Comparison of ENCODE assay signal across 17 cellular contexts in the genomic region with DNA sequence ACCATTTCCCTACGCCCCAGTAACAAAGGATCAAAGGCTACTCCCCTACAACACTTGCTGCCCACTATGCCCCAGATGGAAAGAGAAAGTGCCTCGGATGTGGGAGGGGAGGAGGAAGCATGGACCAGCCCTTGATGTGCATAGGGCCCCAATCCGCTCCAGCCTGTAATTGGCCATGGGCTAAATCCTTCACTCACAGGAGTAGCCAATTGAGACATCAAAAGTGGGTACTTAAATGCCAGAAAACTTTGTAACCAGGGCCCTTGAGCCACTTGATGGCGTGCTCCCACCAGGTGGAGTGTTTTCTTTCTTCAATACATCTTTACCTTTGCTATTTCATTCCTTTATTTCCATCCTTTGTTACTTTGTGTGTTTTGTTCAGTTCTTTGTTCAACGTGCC.
DNase-seq lines count a peak whose midpoint lies in the region; ATAC-seq and TF ChIP-seq lines count a peak whose summit lies in the region.
"Had no signal": no experiment of that assay in that cellular context is flagged by ENCODE, and none has a peak within 500 bp of the region (broad histone marks: within the 10 kb centered on the region; RNA-seq: fewer than 3 reads in every experiment).

No MANE protein-coding gene starts in this region.

- H3K23me2 ChIP-seq in H9 (ENCODE audit: insufficient read length, low read depth, low read length, poor library complexity, severe bottlenecking): no peaks in the 10 kb centered on the region

- H4K5ac ChIP-seq in H9 (ENCODE audit: insufficient read length, low read depth, low read length) (no peak overlapping the region), mesendoderm (ENCODE audit: low read length) (no peak overlapping the region)

- no peaks in the 10 kb centered on the region for H3K9me3 ChIP-seq in H9 (ENCODE audit: control insufficient read depth, low read depth, low read length)
- H3K9me3 ChIP-seq: upper lobe of left lung had no signal

- H3K4me3 ChIP-seq in mesendoderm (ENCODE audit: low read length): no peak overlapping the region
- H3K4me3 ChIP-seq: cardiac muscle cell, upper lobe of left lung had no signal

- no peaks in the 10 kb centered on the region for H3K9me3 Mint-ChIP-seq in activated CD4-positive, alpha-beta T cell treated with anti-CD3 and anti-CD28 coated beads for 36 hours (ENCODE audit: low read depth)
- H3K9me3 Mint-ChIP-seq in H9: no peaks in the 10 kb centered on the region
- H3K9me3 Mint-ChIP-seq: CD8-positive, alpha-beta memory T cell; stimulated activated memory B cell treated with anti-CD40 and anti-IgM and Interleukin-4, amounts not matched to agents 10 μg/mL and 1 μg/mL and 100 μg/mL, for 72 hours had no signal

- no peak overlapping the region for H3K4me3 Mint-ChIP-seq in activated CD4-positive, alpha-beta T cell treated with anti-CD3 and anti-CD28 coated beads for 36 hours
- no peak overlapping the region for H3K4me3 Mint-ChIP-seq in H9
- H3K4me3 Mint-ChIP-seq: CD8-positive, alpha-beta memory T cell; stimulated activated memory B cell treated with anti-CD40 and anti-IgM and Interleukin-4, amounts not matched to agents 10 μg/mL and 1 μg/mL and 100 μg/mL, for 72 hours had no signal

- H2BK120ac ChIP-seq in H9 (ENCODE audit: low read depth, low read length, poor library complexity, severe bottlenecking) (no peak overlapping the region), mesendoderm (ENCODE audit: low read depth, low read length) (no peak overlapping the region)

- H3K27me3 Mint-ChIP-seq in activated CD4-positive, alpha-beta T cell treated with anti-CD3 and anti-CD28 coated beads for 36 hours: no peaks in the 10 kb centered on the region
- H3K27me3 Mint-ChIP-seq in H9 (ENCODE audit: low read depth): no peaks in the 10 kb centered on the region
- H3K27me3 Mint-ChIP-seq: CD8-positive, alpha-beta memory T cell; stimulated activated memory B cell treated with anti-CD40 and anti-IgM and Interleukin-4, amounts not matched to agents 10 μg/mL and 1 μg/mL and 100 μg/mL, for 72 hours had no signal

- no peak overlapping the region for H3K27ac Mint-ChIP-seq in activated CD4-positive, alpha-beta T cell treated with anti-CD3 and anti-CD28 coated beads for 36 hours
- H3K27ac Mint-ChIP-seq in H9: no peak overlapping the region
- H3K27ac Mint-ChIP-seq: CD8-positive, alpha-beta memory T cell; stimulated activated memory B cell treated with anti-CD40 and anti-IgM and Interleukin-4, amounts not matched to agents 10 μg/mL and 1 μg/mL and 100 μg/mL, for 72 hours had no signal

- H3K4me2 ChIP-seq in H9 (ENCODE audit: insufficient read depth, insufficient read length, low read length) (no peak overlapping the region), mesendoderm (ENCODE audit: low read length) (no peak overlapping the region)

- CTCF ChIA-PET in activated CD4-positive, alpha-beta T cell treated with anti-CD3 and anti-CD28 coated beads for 36 hours (lab: Charles Lee): interaction anchor here (0.9 kb wide), 1 partner anchor 508 kb away, joined by 3 read pairs; no protein-coding TSS in a partner anchor

- in situ Hi-C loops in SK-MEL-5 (cut with HindIII; ENCODE audit: low pct_unique_long_range_greater_than_20kb, low sequenced_read_pairs): no loop called here
- in situ Hi-C loops in GM13976 (cut with MboI; ENCODE audit: low sequenced_read_pairs, unreplicated experiment): loop anchor here (25.0 kb wide), 1 partner anchor 497 kb away; a partner anchor contains a TSS

- H2BK20ac ChIP-seq in H9 (ENCODE audit: low read depth, low read length, poor library complexity, severe bottlenecking): no peak overlapping the region

- no peaks in the 10 kb centered on the region for H3K36me3 ChIP-seq in mesendoderm (ENCODE audit: control insufficient read depth, insufficient read depth, low read length)
- H3K36me3 ChIP-seq: cardiac muscle cell, upper lobe of left lung had no signal

- no peak overlapping the region for H3K27ac ChIP-seq in H9 (ENCODE audit: insufficient read length, low read depth, low read length)
- H3K27ac ChIP-seq in mesendoderm (ENCODE audit: low read depth, low read length): no peak overlapping the region
- H3K27ac ChIP-seq: cardiac muscle cell, upper lobe of left lung had no signal

- no peak overlapping the region for H2AFZ ChIP-seq in H9 (ENCODE audit: low read length)

- H3K4me1 Mint-ChIP-seq in activated CD4-positive, alpha-beta T cell treated with anti-CD3 and anti-CD28 coated beads for 36 hours: no peaks in the 10 kb centered on the region
- H3K4me1 Mint-ChIP-seq in H9: peaks cover 8 to 9% of the 10 kb centered on the region in 2 experiments; a peak in 3 of 4 replicates
- H3K4me1 Mint-ChIP-seq: CD8-positive, alpha-beta memory T cell; stimulated activated memory B cell treated with anti-CD40 and anti-IgM and Interleukin-4, amounts not matched to agents 10 μg/mL and 1 μg/mL and 100 μg/mL, for 72 hours had no signal

- TF ChIP-seq CTCF in H9 (conservative IDR thresholded peaks at IDR 0.05): peak; percentile 64; the same call in 2 of the 3 replicates
- TF ChIP-seq CTCF in GM13976 (IDR thresholded peaks at IDR 0.05; ENCODE audit: borderline replicate concordance, control extremely low read depth, extremely low read depth, insufficient read depth, missing control alignments): no peak

- H3K4ac ChIP-seq in H9 (ENCODE audit: low read depth, low read length) (no peak overlapping the region), mesendoderm (ENCODE audit: low read depth, low read length) (no peak overlapping the region)

- H3K23ac ChIP-seq in H9 (ENCODE audit: insufficient read length, low read depth, low read length) (no peak overlapping the region), mesendoderm (ENCODE audit: low read length) (no peak overlapping the region)

- H3K4me1 ChIP-seq in H9 (ENCODE audit: insufficient read depth, low read length): no peaks in the 10 kb centered on the region
- H3K4me1 ChIP-seq in mesendoderm (ENCODE audit: control insufficient read depth, low read depth, low read length): no peaks in the 10 kb centered on the region
- H3K4me1 ChIP-seq: upper lobe of left lung had no signal

- H2BK5ac ChIP-seq in H9 (ENCODE audit: insufficient read length, low read length): no peak overlapping the region
- no peak overlapping the region for H2BK5ac ChIP-seq in mesendoderm (ENCODE audit: low read length)

- no peak overlapping the region for H4K8ac ChIP-seq in H9 (replicated peaks; ENCODE audit: insufficient read length, low read depth, low read length)
- H4K8ac ChIP-seq in mesendoderm (ENCODE audit: low read depth, low read length): no peak overlapping the region

- H3K79me2 ChIP-seq in H9 (ENCODE audit: insufficient read depth, low read length) (no peaks in the 10 kb centered on the region), mesendoderm (ENCODE audit: control insufficient read depth, insufficient read depth, low read length) (no peaks in the 10 kb centered on the region)

- H4K91ac ChIP-seq in H9 (ENCODE audit: insufficient read length, low read depth, low read length): no peak overlapping the region

- H3K27me3 ChIP-seq in H9 (ENCODE audit: insufficient read depth, low read length) (no peaks in the 10 kb centered on the region), mesendoderm (ENCODE audit: insufficient read depth, low read length, poor library complexity) (no peaks in the 10 kb centered on the region)
- H3K27me3 ChIP-seq: cardiac muscle cell, upper lobe of left lung had no signal

- no peak overlapping the region for H3K9ac ChIP-seq in H9 (ENCODE audit: extremely low read depth, insufficient read length, low read length)
- no peak overlapping the region for H3K9ac ChIP-seq in mesendoderm (ENCODE audit: low read length)

- intact Hi-C loops in activated CD4-positive, alpha-beta T cell treated with anti-CD3 and anti-CD28 coated beads for 36 hours (cut with DNase I, micrococcal nuclease): loop anchor here in 1 of 2 experiments (1.0 kb wide), 1 partner anchor 508 kb away; no protein-coding TSS in a partner anchor

- H3K36me3 Mint-ChIP-seq in activated CD4-positive, alpha-beta T cell treated with anti-CD3 and anti-CD28 coated beads for 36 hours (ENCODE audit: low read depth): no peaks in the 10 kb centered on the region
- H3K36me3 Mint-ChIP-seq in H9 (ENCODE audit: insufficient read depth in 1 of 3, low read depth in 3 of 3): no peaks in the 10 kb centered on the region
- H3K36me3 Mint-ChIP-seq: CD8-positive, alpha-beta memory T cell; stimulated activated memory B cell treated with anti-CD40 and anti-IgM and Interleukin-4, amounts not matched to agents 10 μg/mL and 1 μg/mL and 100 μg/mL, for 72 hours had no signal

- WGBS in H9 (ENCODE audit: extremely low coverage, insufficient read length, low lambda C conversion rate): no CpG with 5 or more reads among the region's 5 CpGs
- WGBS in mesendoderm (ENCODE audit: extremely low coverage, insufficient coverage, low lambda C conversion rate): no CpG with 5 or more reads among the region's 5 CpGs

- H3K14ac ChIP-seq in H9 (ENCODE audit: insufficient read depth, low read length): no peak overlapping the region

- H4K20me1 ChIP-seq in H9 (ENCODE audit: control insufficient read depth, insufficient read depth, insufficient read length): no peaks in the 10 kb centered on the region

- H3K18ac ChIP-seq in H9 (ENCODE audit: insufficient read length, low read depth, low read length): no peak overlapping the region
- H3K18ac ChIP-seq in mesendoderm (ENCODE audit: low read length): no peak overlapping the region

- DNase-seq in activated CD4-positive, alpha-beta T cell treated with anti-CD3 and anti-CD28 coated beads for 36 hours: peak; percentile 9
- no peak for DNase-seq in activated CD4-positive, alpha-beta T cell treated with anti-CD3 and anti-CD28 coated beads, Interleukin-2, amount 50 U/mL, for 48 hours
- DNase-seq in H9 (peak; percentile 83), SK-MEL-5 (ENCODE audit: low read depth, low spot score) (peak; percentile 16), mesendoderm (peak; percentile 65), NCI-H2171 treated with DMSO at 0.1 percent for 48 hours (lab: John Stamatoyannopoulos, UW) (no peak), GM13976 (ENCODE audit: low spot score) (no peak)
- DNase-seq: activated T-cell treated with anti-CD3 and anti-CD28 coated beads, Interleukin-2, amount 50 U/mL, for 48 hours; CD8-positive, alpha-beta memory T cell; left cardiac atrium; MV-4-11; nucleus accumbens had no signal

- no peak overlapping the region for H2AK5ac ChIP-seq in H9 (ENCODE audit: insufficient read length, low read length)
- no peak overlapping the region for H2AK5ac ChIP-seq in mesendoderm (ENCODE audit: low read length)

- POLR2A ChIA-PET in activated CD4-positive, alpha-beta T cell treated with anti-CD3 and anti-CD28 coated beads for 36 hours (lab: Charles Lee): no interaction called here

- ATAC-seq in activated CD4-positive, alpha-beta T cell treated with anti-CD3 and anti-CD28 coated beads for 36 hours: no peak
- no peak for ATAC-seq in HG02981 (IDR thresholded peaks at IDR 0.05; ENCODE audit: unreplicated experiment)
- ATAC-seq: left cardiac atrium; Right ventricle myocardium inferior; stimulated activated memory B cell treated with anti-CD40 and anti-IgM and Interleukin-4, amounts not matched to agents 10 μg/mL and 1 μg/mL and 100 μg/mL, for 72 hours had no signal

- H2BK15ac ChIP-seq in H9 (ENCODE audit: low read depth, low read length) (no peak overlapping the region), mesendoderm (replicated peaks; ENCODE audit: low read depth) (no peak overlapping the region)

- H2BK12ac ChIP-seq in H9 (ENCODE audit: insufficient read length, low read depth, low read length): no peak overlapping the region

- no peaks in the 10 kb centered on the region for H3K79me1 ChIP-seq in H9 (ENCODE audit: insufficient read depth, low read depth, low read length, poor library complexity, severe bottlenecking)
- no peaks in the 10 kb centered on the region for H3K79me1 ChIP-seq in mesendoderm (ENCODE audit: low read length)

- H3K56ac ChIP-seq in H9 (ENCODE audit: insufficient read length, low read depth, low read length) (no peak overlapping the region), mesendoderm (ENCODE audit: low read length) (no peak overlapping the region)

- no peak overlapping the region for H3T11ph ChIP-seq in H9 (ENCODE audit: low read length)

Comparison
In these comparisons a context has a peak if more than half of its experiments do, and no peak if none do; other contexts are left out.
1. DNase-seq: peak in activated CD4-positive, alpha-beta T cell treated with anti-CD3 and anti-CD28 coated beads for 36 hours (single experiment), H9 (single experiment), SK-MEL-5 (single experiment) and mesendoderm (single experiment); none in activated CD4-positive, alpha-beta T cell treated with anti-CD3 and anti-CD28 coated beads, Interleukin-2, amount 50 U/mL, for 48 hours (0 of 2), NCI-H2171 treated with DMSO at 0.1 percent for 48 hours (single experiment) and GM13976 (single experiment).